15 cellular contexts compared by ENCODE assay signal in the genomic region with DNA sequence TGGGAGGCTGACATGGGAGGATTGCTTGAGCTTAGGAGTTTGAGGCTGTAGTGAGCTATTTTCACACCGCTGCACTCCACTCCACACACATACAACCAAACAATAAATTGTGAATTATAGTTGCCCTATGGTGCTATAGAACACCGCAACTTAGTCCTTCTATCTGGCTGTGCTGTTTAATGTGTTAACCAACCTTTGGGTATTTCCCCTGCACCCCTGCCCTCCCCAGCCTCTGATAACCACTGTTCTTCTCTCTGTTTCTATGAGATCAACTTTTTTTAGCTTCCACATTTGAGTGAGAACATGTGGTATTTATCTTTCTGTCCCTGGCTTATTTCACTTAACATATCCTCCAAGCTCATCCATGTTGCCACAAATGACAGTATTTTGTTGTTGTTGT. TPM values are rescaled to one million over a fixed set of nuclear protein-coding genes. Genes with fewer than 3 reads are reported as not detected.
DNase-seq lines count a peak whose midpoint lies in the region; ATAC-seq, FAIRE-seq and TF ChIP-seq lines count a peak whose summit lies in the region.
"Had no signal": no experiment of that assay in that cellular context is flagged by ENCODE, and none has a peak within 500 bp of the region (broad histone marks: within the 10 kb centered on the region; RNA-seq: fewer than 3 reads in every experiment).

No MANE protein-coding gene starts in this region.

- peaks cover 5% of the 10 kb centered on the region for H3K4me1 ChIP-seq in effector memory CD4-positive, alpha-beta T cell (ENCODE audit: control insufficient read depth, insufficient read depth, low read length, poor library complexity, severe bottlenecking)
- no peaks in the 10 kb centered on the region for H3K4me1 ChIP-seq in ovary (ENCODE audit: insufficient read depth)
- H3K4me1 ChIP-seq: gastrocnemius medialis had no signal

- peaks cover 40% of the 10 kb centered on the region for H3K4me1 Mint-ChIP-seq in activated B cell treated with CpG ODN at 0.5 μM for 24 hours

- H3K27me3 ChIP-seq in effector memory CD4-positive, alpha-beta T cell (replicated peaks; ENCODE audit: control insufficient read depth, insufficient read depth, low read length, poor library complexity, severe bottlenecking): no peaks in the 10 kb centered on the region
- no peaks in the 10 kb centered on the region for H3K27me3 ChIP-seq in ovary
- H3K27me3 ChIP-seq: gastrocnemius medialis had no signal

- H3K27me3 Mint-ChIP-seq in activated B cell treated with CpG ODN at 0.5 μM for 24 hours: no peaks in the 10 kb centered on the region
- H3K27me3 Mint-ChIP-seq: activated CD4-positive, alpha-beta memory T cell treated with anti-CD3 and anti-CD28 coated beads for 36 hours had no signal

- POLR2A ChIA-PET in activated B cell treated with CpG ODN at 0.5 μM for 24 hours (lab: Charles Lee): no interaction called here

- ATAC-seq in GM19025 (IDR thresholded peaks at IDR 0.05; ENCODE audit: low read depth, unreplicated experiment) (peak; percentile 65), HG02610 (IDR thresholded peaks at IDR 0.05; ENCODE audit: unreplicated experiment) (peak; percentile 47), activated B cell treated with CpG ODN at 0.5 μM for 24 hours (ENCODE audit: low read depth) (peak; percentile 25)
- ATAC-seq: gastrocnemius medialis had no signal

- no peak for TF ChIP-seq EP300 in ovary (IDR thresholded peaks at IDR 0.05)

- 96 to 98% (median 97%) methylated on average over 2 of the region's 2 CpGs for WGBS in ovary, 3 donors

- TF ChIP-seq CTCF in activated B cell treated with CpG ODN at 0.5 μM for 24 hours (IDR thresholded peaks at IDR 0.05): no peak
- no peak for TF ChIP-seq CTCF in ovary (IDR thresholded peaks at IDR 0.05)

- CTCF ChIA-PET in activated B cell treated with CpG ODN at 0.5 μM for 24 hours (lab: Charles Lee): interaction anchor here (1.4 kb wide), 1 partner anchor 14 kb away, joined by 3 read pairs; no protein-coding TSS in a partner anchor

- H3K4me3 Mint-ChIP-seq in activated B cell treated with CpG ODN at 0.5 μM for 24 hours: no peak overlapping the region
- H3K4me3 Mint-ChIP-seq: activated CD4-positive, alpha-beta memory T cell treated with anti-CD3 and anti-CD28 coated beads for 36 hours; activated T-helper 1 cell treated with anti-CD3 and anti-CD28 coated beads, Interleukin-12 subunit alpha, Interleukin-12 subunit beta, Interleukin-2, Interleukin-4 antibody, amounts not matched to agents 30 ng/mL and 10 ng/mL and 1 ng/mL, durations not matched to agents 14 hours and 24 hours and 36 hours; nephron had no signal

- H3K9me3 Mint-ChIP-seq in activated B cell treated with CpG ODN at 0.5 μM for 24 hours: no peaks in the 10 kb centered on the region
- H3K9me3 Mint-ChIP-seq: activated CD4-positive, alpha-beta memory T cell treated with anti-CD3 and anti-CD28 coated beads for 36 hours; activated T-helper 1 cell treated with anti-CD3 and anti-CD28 coated beads, Interleukin-12 subunit alpha, Interleukin-12 subunit beta, Interleukin-2, Interleukin-4 antibody, amounts not matched to agents 30 ng/mL and 10 ng/mL and 1 ng/mL, durations not matched to agents 14 hours and 24 hours and 36 hours; nephron had no signal

- peak; percentile 16 for FAIRE-seq in GM12891 (lab: Jason Lieb, UNC)
- FAIRE-seq: astrocyte, RCC 7860 had no signal

- H3K9me3 ChIP-seq in effector memory CD4-positive, alpha-beta T cell (ENCODE audit: control insufficient read depth, low read length): no peaks in the 10 kb centered on the region
- H3K9me3 ChIP-seq in ovary: no peaks in the 10 kb centered on the region
- H3K9me3 ChIP-seq: gastrocnemius medialis had no signal

- DNase-seq in GM12891 (ENCODE audit: insufficient read length, low spot score) (no peak), activated B cell treated with CpG ODN at 0.5 μM for 24 hours (no peak), germinal center (ENCODE audit: low spot score) (no peak), LoVo (ENCODE audit: low spot score) (no peak), ovary (no peak)
- DNase-seq in effector memory CD4-positive, alpha-beta T cell: no peak
- DNase-seq: activated CD4-positive, alpha-beta memory T cell treated with anti-CD3 and anti-CD28 coated beads for 36 hours; gastrocnemius medialis; NCI-H748 treated with DMSO at 0.1 percent for 48 hours had no signal

- H3K36me3 ChIP-seq in effector memory CD4-positive, alpha-beta T cell (ENCODE audit: control insufficient read depth, insufficient read depth, low read length): no peaks in the 10 kb centered on the region
- no peaks in the 10 kb centered on the region for H3K36me3 ChIP-seq in ovary
- H3K36me3 ChIP-seq: gastrocnemius medialis had no signal

- no peak overlapping the region for H3K4me3 ChIP-seq in effector memory CD4-positive, alpha-beta T cell (ENCODE audit: insufficient read depth, low read depth, low read length, poor library complexity, severe bottlenecking)
- H3K4me3 ChIP-seq in ovary: no peak overlapping the region
- H3K4me3 ChIP-seq: gastrocnemius medialis had no signal

- no peak overlapping the region for H3K27ac ChIP-seq in effector memory CD4-positive, alpha-beta T cell (ENCODE audit: insufficient read depth, low read length, poor library complexity, severe bottlenecking)
- H3K27ac ChIP-seq in ovary: no peak overlapping the region
- H3K27ac ChIP-seq: gastrocnemius medialis had no signal

- TF ChIP-seq POLR2A in GM12891 (IDR thresholded peaks at IDR 0.05; ENCODE audit: low read depth, low read length): no peak
- no peak for TF ChIP-seq POLR2A in ovary (IDR thresholded peaks at IDR 0.05)

- peaks cover 27% of the 10 kb centered on the region for H3K36me3 Mint-ChIP-seq in activated B cell treated with CpG ODN at 0.5 μM for 24 hours (ENCODE audit: low read depth)

- intact Hi-C loops in activated B cell treated with CpG ODN at 0.5 μM for 24 hours (cut with micrococcal nuclease): no loop called here
- intact Hi-C loops in ovary (cut with DNase I): no loop called here

- no peak overlapping the region for H3K27ac Mint-ChIP-seq in activated B cell treated with CpG ODN at 0.5 μM for 24 hours
- H3K27ac Mint-ChIP-seq: activated CD4-positive, alpha-beta memory T cell treated with anti-CD3 and anti-CD28 coated beads for 36 hours; activated T-helper 1 cell treated with anti-CD3 and anti-CD28 coated beads, Interleukin-12 subunit alpha, Interleukin-12 subunit beta, Interleukin-2, Interleukin-4 antibody, amounts not matched to agents 30 ng/mL and 10 ng/mL and 1 ng/mL, durations not matched to agents 14 hours and 24 hours and 36 hours; nephron had no signal

TF ChIP-seq in GM12891, 5 proteins besides CTCF, POLR2A, EP300 and RAD21:
- TF ChIP-seq PAX5 (IDR thresholded peaks at IDR 0.05; ENCODE audit: insufficient read depth, low read length, severe bottlenecking): no peak
- TF ChIP-seq POLR2AphosphoS5 (IDR thresholded peaks at IDR 0.05; ENCODE audit: low read depth, low read length): no peak

RNA-seq across cellular contexts. Expression of gene TET3, which starts 32.5 kb away (rescaled TPM):
- polyA plus RNA-seq in GM12891 (2012; ENCODE audit: low read depth, missing spikeins): 9.6 TPM
- total RNA-seq in activated B cell treated with CpG ODN at 0.5 μM for 24 hours (52.6 and 60.1 TPM in 2 replicates), ovary (10 to 100 TPM in 2 of 7 donors, 1 to 10 TPM in 5; 5.1 to 13.5 (median 7.9) TPM)
- 1 to 10 TPM; 2.6 to 3.3 TPM for polyA plus RNA-seq in ovary
